Comparison of ENCODE assay signal across 8 cellular contexts in genomic region chr1:1918901-1919303, GRCh38. TPM values are rescaled to one million over a fixed set of nuclear protein-coding genes. Genes with fewer than 3 reads are reported as not detected.
DNase-seq lines count a peak whose midpoint lies in the region; FAIRE-seq and TF ChIP-seq lines count a peak whose summit lies in the region.

TSS of gene TMEM52 (minus strand) at chr1:1919279. CDS start at chr1:1919265, 14 bp downstream.

- H2BK5ac ChIP-seq in H9 (ENCODE audit: insufficient read length, low read length): no peak within 1 kb of the TSS

- FAIRE-seq in frontal cortex (lab: Jason Lieb, UNC): no peak

- no peak within 1 kb of the TSS for H3K56ac ChIP-seq in H9 (ENCODE audit: insufficient read length, low read depth, low read length)

- peak within 1 kb of the TSS; percentile 33; the same call in 1 of the 2 replicates for H3K14ac ChIP-seq in H9 (ENCODE audit: insufficient read depth, low read length)

- no peaks in the 10 kb centered on the region for H3K79me1 ChIP-seq in H9 (ENCODE audit: insufficient read depth, low read depth, low read length, poor library complexity, severe bottlenecking)

- peak within 1 kb of the TSS; percentile 56 to 78 for H3K4me3 Mint-ChIP-seq in H9

- no peak within 1 kb of the TSS for H2BK15ac ChIP-seq in H9 (ENCODE audit: low read depth, low read length)

- no peak within 1 kb of the TSS for H3K27ac Mint-ChIP-seq in H9

- in situ Hi-C loops in G401 (cut with HindIII; ENCODE audit: low sequenced_read_pairs): no loop called here

- no peak within 1 kb of the TSS for H3T11ph ChIP-seq in H9 (ENCODE audit: low read length)

- H2AFZ ChIP-seq in H9 (ENCODE audit: low read length) (no peak within 1 kb of the TSS), PC-9 (peak within 1 kb of the TSS; percentile 86)

- H3K4me1 ChIP-seq in H9 (ENCODE audit: insufficient read depth, low read length) (no peaks in the 10 kb centered on the region), PC-9 (replicated peaks; ENCODE audit: insufficient read depth) (peaks cover 9% of the 10 kb centered on the region; the same call in 1 of the 2 replicates), esophagus squamous epithelium (peaks cover 11 to 50% (median 14%) of the 10 kb centered on the region in 3 donors), skeletal muscle satellite cell (ENCODE audit: control insufficient read depth, insufficient read depth, low read length) (peaks cover 15% of the 10 kb centered on the region)

- no peak within 1 kb of the TSS for H4K91ac ChIP-seq in H9 (ENCODE audit: insufficient read length, low read depth, low read length)

- peak within 1 kb of the TSS; percentile 47 for H3K4me2 ChIP-seq in H9 (ENCODE audit: insufficient read depth, insufficient read length, low read length)
- H3K4me2 ChIP-seq in PC-9: peak within 1 kb of the TSS; percentile 89
- H3K4me2 ChIP-seq in skeletal muscle satellite cell (ENCODE audit: low read length): peak within 1 kb of the TSS; percentile 95

- POLR2A ChIA-PET in PC-9 (lab: Charles Lee; ENCODE audit: unreplicated experiment): no interaction called here

- peaks cover 4 to 23% of the 10 kb centered on the region in 2 experiments for H3K4me1 Mint-ChIP-seq in H9

- DNase-seq in GM10266 (ENCODE audit: extremely low spot score) (no peak), H9 (peak; percentile 91), PC-9 (peak in 1 of 2 experiments; percentile 48), esophagus squamous epithelium (lab: John Stamatoyannopoulos, UW) (no peak), G401 (ENCODE audit: low spot score) (no peak), globus pallidus (ENCODE audit: low spot score) (no peak), frontal cortex (ENCODE audit: low spot score in 2 of 2) (no peak)

- H4K5ac ChIP-seq in H9 (ENCODE audit: insufficient read length, low read depth, low read length): no peak within 1 kb of the TSS

- no peaks in the 10 kb centered on the region for H3K9me3 Mint-ChIP-seq in H9

- peak within 1 kb of the TSS; percentile 81 for H3K18ac ChIP-seq in H9 (ENCODE audit: insufficient read length, low read depth, low read length)

- no peak within 1 kb of the TSS for H3K4ac ChIP-seq in H9 (ENCODE audit: low read depth, low read length)

- no peaks in the 10 kb centered on the region for H3K9me3 ChIP-seq in H9 (ENCODE audit: control insufficient read depth, low read depth, low read length)
- no peaks in the 10 kb centered on the region for H3K9me3 ChIP-seq in PC-9 (ENCODE audit: insufficient read depth, low read depth)
- no peaks in the 10 kb centered on the region for H3K9me3 ChIP-seq in esophagus squamous epithelium
- no peaks in the 10 kb centered on the region for H3K9me3 ChIP-seq in skeletal muscle satellite cell (replicated peaks; ENCODE audit: low read length)

- no peak within 1 kb of the TSS for H2AK5ac ChIP-seq in H9 (ENCODE audit: insufficient read length, low read length)

- H2BK12ac ChIP-seq in H9 (ENCODE audit: insufficient read length, low read depth, low read length): no peak within 1 kb of the TSS

- no peak within 1 kb of the TSS for H2BK20ac ChIP-seq in H9 (ENCODE audit: low read depth, low read length, poor library complexity, severe bottlenecking)

- intact Hi-C loops in PC-9 (cut with micrococcal nuclease; ENCODE audit: unreplicated experiment) (loop anchor here (2.0 kb wide), 1 partner anchor 216 kb away; no protein-coding TSS in a partner anchor), esophagus squamous epithelium (cut with DNase I) (no loop called here)

- no peaks in the 10 kb centered on the region for H3K23me2 ChIP-seq in H9 (ENCODE audit: insufficient read length, low read depth, low read length, poor library complexity, severe bottlenecking)

- no peaks in the 10 kb centered on the region; a peak in 1 of 7 replicates for H3K36me3 Mint-ChIP-seq in H9 (ENCODE audit: insufficient read depth in 1 of 3, low read depth in 3 of 3)

- WGBS in H9 (ENCODE audit: extremely low coverage, insufficient read length, low lambda C conversion rate): no CpG with 5 or more reads among the region's 44 CpGs
- WGBS in esophagus squamous epithelium, 2 donors: no CpG with 5 or more reads among the region's 44 CpGs

- H3K9ac ChIP-seq in H9 (ENCODE audit: extremely low read depth, insufficient read length, low read length) (no peak within 1 kb of the TSS), skeletal muscle satellite cell (ENCODE audit: low read depth, low read length) (peak within 1 kb of the TSS; percentile 27)

- CTCF ChIA-PET in PC-9 (lab: Charles Lee): interaction anchor here (0.5 kb wide), 1 partner anchor 10 kb away, joined by 8 read pairs; no protein-coding TSS in a partner anchor

- H3K27ac ChIP-seq in H9 (ENCODE audit: insufficient read length, low read depth, low read length) (no peak within 1 kb of the TSS), PC-9 (no peak within 1 kb of the TSS), esophagus squamous epithelium (peak within 1 kb of the TSS; percentile 44 to 79 (median 73))

- H3K36me3 ChIP-seq in PC-9 (ENCODE audit: low read depth) (no peaks in the 10 kb centered on the region), esophagus squamous epithelium (no peaks in the 10 kb centered on the region), skeletal muscle satellite cell (ENCODE audit: insufficient read depth, low read length) (no peaks in the 10 kb centered on the region)

- peaks cover 6% of the 10 kb centered on the region; the same call in 1 of the 2 replicates for H3F3A ChIP-seq in PC-9 (ENCODE audit: insufficient read depth, low read depth)

- no peak within 1 kb of the TSS for H2BK120ac ChIP-seq in H9 (ENCODE audit: low read depth, low read length, poor library complexity, severe bottlenecking)

- H3K4me3 ChIP-seq in PC-9 (peak within 1 kb of the TSS; percentile 78), esophagus squamous epithelium (peak within 1 kb of the TSS; percentile 43 to 75 (median 51)), skeletal muscle satellite cell (ENCODE audit: low read length) (peak within 1 kb of the TSS; percentile 75)

- H3K23ac ChIP-seq in H9 (ENCODE audit: insufficient read length, low read depth, low read length): no peak within 1 kb of the TSS

- no peaks in the 10 kb centered on the region; the same call in none of the 2 replicates for H3K27me3 Mint-ChIP-seq in H9 (ENCODE audit: low read depth)

- no peaks in the 10 kb centered on the region for H4K20me1 ChIP-seq in H9 (ENCODE audit: control insufficient read depth, insufficient read depth, insufficient read length)
- H4K20me1 ChIP-seq in PC-9 (ENCODE audit: insufficient read depth): no peaks in the 10 kb centered on the region

- BruUV-seq in PC-9 (replicated peaks; lab: Mats Ljungman, UMichigan): no TSS peak

- no peak within 1 kb of the TSS for H4K8ac ChIP-seq in H9 (replicated peaks; ENCODE audit: insufficient read length, low read depth, low read length)

- no peaks in the 10 kb centered on the region for H3K79me2 ChIP-seq in H9 (ENCODE audit: insufficient read depth, low read length)
- no peaks in the 10 kb centered on the region for H3K79me2 ChIP-seq in PC-9 (ENCODE audit: low read depth)

- H3K27me3 ChIP-seq in H9 (ENCODE audit: insufficient read depth, low read length) (no peaks in the 10 kb centered on the region), PC-9 (ENCODE audit: insufficient read depth, low read depth) (no peaks in the 10 kb centered on the region), esophagus squamous epithelium (peaks cover 0 to 5% (median 0%) of the 10 kb centered on the region in 4 donors), skeletal muscle satellite cell (ENCODE audit: control insufficient read depth, insufficient read depth, low read length) (peaks cover 15% of the 10 kb centered on the region)

- TF ChIP-seq CTCF in GM10266 (IDR thresholded peaks at IDR 0.05; ENCODE audit: control insufficient read depth, insufficient read depth, low read depth, missing control alignments) (peak; percentile 31), H9 (conservative IDR thresholded peaks at IDR 0.05) (peak; percentile 31; the same call in 2 of the 3 replicates), PC-9 (conservative IDR thresholded peaks at IDR 0.05) (no peak), esophagus squamous epithelium (IDR thresholded peaks at IDR 0.05) (peak in 1 of 6 experiments; percentile 12)

- peak in 1 of 4 donors; percentile 41 for TF ChIP-seq POLR2A in esophagus squamous epithelium (IDR thresholded peaks at IDR 0.05)

- H3K9me2 ChIP-seq in PC-9 (ENCODE audit: insufficient read depth): no peaks in the 10 kb centered on the region

RNA-seq across cellular contexts. Expression of gene TMEM52, which starts in this region (rescaled TPM):
- total RNA-seq in H9 (2021) (9.6 and 11.3 TPM in 2 replicates), PC-9 (2021) (7.4 and 8.5 TPM in 2 replicates), esophagus squamous epithelium (1 to 10 TPM; 1.1 to 3.6 (median 3.0) TPM), frontal cortex (1.6 TPM)
- 1.1 TPM in 1 of 2 replicates, not detected in the other for total RNA-seq in skeletal muscle satellite cell (2012; rRNA removed)
- total RNA-seq in G401 (2014; rRNA removed; shearing (Covaris generic)): 5.3 and 13.7 TPM in 2 replicates

Comparison
In these comparisons a context has a peak if more than half of its experiments do, and no peak if none do; other contexts are left out.
1. H3K27ac ChIP-seq: peak in esophagus squamous epithelium (4 of 4); none in H9 (single experiment) and PC-9 (single experiment).
2. Peak in every context shown above with its lines, with median percentiles within 50 percentile points of each other: H3K4me2 ChIP-seq and H3K4me3 ChIP-seq.